In the genomic region with DNA sequence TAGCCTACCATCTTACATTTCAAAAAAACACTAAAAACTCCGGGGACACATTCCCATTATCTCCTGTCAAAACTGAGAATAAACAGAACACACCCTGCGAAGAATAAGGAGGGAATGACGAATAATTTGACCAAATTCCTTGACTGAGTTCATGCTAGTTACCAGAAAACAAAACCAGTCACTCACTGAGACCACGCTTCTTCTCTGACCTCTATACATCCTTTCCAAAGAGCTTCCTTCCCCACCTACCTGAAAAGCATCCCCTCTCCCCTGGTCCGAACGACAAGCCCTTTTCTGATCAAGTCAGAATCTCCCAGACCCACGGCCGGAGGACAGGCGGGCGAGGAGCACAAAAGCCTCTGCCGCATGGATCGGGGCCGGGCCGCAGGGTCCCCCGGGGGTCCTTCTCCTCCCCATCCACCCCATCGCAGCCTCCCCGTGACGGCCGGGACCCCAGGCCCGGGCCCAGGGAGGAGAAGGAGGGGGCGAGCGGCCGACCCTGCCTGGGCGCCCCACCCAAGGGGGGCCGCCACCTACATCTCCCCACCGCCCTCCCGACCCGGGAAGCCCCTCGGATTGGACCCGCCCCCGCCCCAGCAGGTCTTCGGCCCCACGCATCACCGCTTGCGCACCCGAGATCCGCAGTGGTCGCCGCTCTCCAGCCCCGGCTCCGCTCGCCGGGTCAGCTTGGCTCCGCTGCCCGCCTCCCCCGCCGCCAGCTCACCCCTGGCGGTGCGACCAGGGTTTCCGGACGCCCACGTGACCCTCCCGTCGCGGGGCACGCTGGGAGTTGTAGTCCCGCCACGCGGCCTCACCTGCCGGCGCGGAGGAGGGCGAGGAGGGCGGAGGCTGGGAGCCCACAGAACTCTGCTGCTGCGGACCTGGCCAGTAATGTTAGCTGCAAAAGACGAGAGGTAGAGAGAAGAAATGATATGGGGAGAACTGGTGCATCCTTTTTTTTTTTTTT, we compare ENCODE assay signal across 8 cellular contexts.
A peak's percentile ranks its signal among the peaks of the same experiment; 100 is the strongest.
DNase-seq lines count a peak whose midpoint lies in the region; ATAC-seq lines count a peak whose summit lies in the region.

A gene with protein sequence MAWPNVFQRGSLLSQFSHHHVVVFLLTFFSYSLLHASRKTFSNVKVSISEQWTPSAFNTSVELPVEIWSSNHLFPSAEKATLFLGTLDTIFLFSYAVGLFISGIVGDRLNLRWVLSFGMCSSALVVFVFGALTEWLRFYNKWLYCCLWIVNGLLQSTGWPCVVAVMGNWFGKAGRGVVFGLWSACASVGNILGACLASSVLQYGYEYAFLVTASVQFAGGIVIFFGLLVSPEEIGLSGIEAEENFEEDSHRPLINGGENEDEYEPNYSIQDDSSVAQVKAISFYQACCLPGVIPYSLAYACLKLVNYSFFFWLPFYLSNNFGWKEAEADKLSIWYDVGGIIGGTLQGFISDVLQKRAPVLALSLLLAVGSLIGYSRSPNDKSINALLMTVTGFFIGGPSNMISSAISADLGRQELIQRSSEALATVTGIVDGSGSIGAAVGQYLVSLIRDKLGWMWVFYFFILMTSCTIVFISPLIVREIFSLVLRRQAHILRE (minus strand): TSS at position 747 of the 967 bp plus-strand sequence. CDS start 16,004 bp downstream, outside the sequence.

- DNase-seq in SIG-M5 treated with dmso at 0.1 percent for 504 hours (lab: John Stamatoyannopoulos, UW; ENCODE audit: unreplicated experiment), result peak; percentile 37
- DNase-seq in SIG-M5 (lab: John Stamatoyannopoulos, UW), result no peak
- peak; percentile 56 for DNase-seq in NCI-H2171 treated with DMSO at 0.1 percent for 48 hours (lab: John Stamatoyannopoulos, UW)
- DNase-seq in cerebellar cortex (ENCODE audit: low spot score), result peak; percentile 78
- peak; percentile 76 for DNase-seq in iris pigment epithelial cell (ENCODE audit: low read depth)
- peak; percentile 80 to 86 (median 81) for DNase-seq in stimulated activated CD4-positive, alpha-beta T cell treated with anti-CD3 and anti-CD28 coated beads, Interleukin-12 subunit alpha, Interleukin-12 subunit beta, amount 100 ng/mL, for 48 hours (ENCODE audit: low read depth in 2 of 3, low spot score in 1 of 3)

- ATAC-seq in HG03060 (IDR thresholded peaks at IDR 0.05; ENCODE audit: low read depth, unreplicated experiment), result peak; percentile 57
- peak; percentile 97 to 98 for ATAC-seq in activated CD4-positive, CD25-positive, alpha-beta regulatory T cell treated with anti-CD3 and anti-CD28 coated beads, Interleukin-2, amount 50 U/mL, for 24 hours
